10 cellular contexts compared by ENCODE assay signal in genomic region chr13:60572003-60572792, GRCh38.
DNase-seq lines count a peak whose midpoint lies in the region; ATAC-seq and TF ChIP-seq lines count a peak whose summit lies in the region.
"Had no signal": no experiment of that assay in that cellular context is flagged by ENCODE, and none has a peak within 500 bp of the region (broad histone marks: within the 10 kb centered on the region; RNA-seq: fewer than 3 reads in every experiment).

No MANE protein-coding gene starts in this region.

- H3K9me3 Mint-ChIP-seq in MCF 10A (ENCODE audit: unreplicated experiment), result no peaks in the 10 kb centered on the region
- H3K9me3 Mint-ChIP-seq in stimulated activated naive CD8-positive, alpha-beta T cell treated with anti-CD3 and anti-CD28 coated beads, Interleukin-15, amount 100 ng/mL, for 72 hours, result peaks cover 3 to 15% of the 10 kb centered on the region in 2 donors

- H3K9me3 ChIP-seq in breast epithelium, result no peaks in the 10 kb centered on the region
- no peaks in the 10 kb centered on the region for H3K9me3 ChIP-seq in RWPE2 (ENCODE audit: severe bottlenecking)
- H3K9me3 ChIP-seq: lower lobe of right lung had no signal

- ATAC-seq in RWPE2 (ENCODE audit: low read depth) (peak; percentile 92), left ventricle myocardium superior (no peak), GM19023 (IDR thresholded peaks at IDR 0.05; ENCODE audit: unreplicated experiment) (no peak)
- no peak for ATAC-seq in stimulated activated naive CD8-positive, alpha-beta T cell treated with anti-CD3 and anti-CD28 coated beads, Interleukin-15, amount 100 ng/mL, for 72 hours
- ATAC-seq: lower lobe of right lung, Right ventricle myocardium inferior had no signal

- intact Hi-C loops in MCF 10A (cut with micrococcal nuclease), result no loop called here
- intact Hi-C loops in breast epithelium (cut with DNase I; ENCODE audit: low total_unique reads), result no loop called here
- intact Hi-C loops in left ventricle myocardium superior (cut with micrococcal nuclease), result no loop called here

- H3K4me3 ChIP-seq in breast epithelium, result no peak overlapping the region
- no peak overlapping the region for H3K4me3 ChIP-seq in RWPE2 (ENCODE audit: severe bottlenecking)
- no peak overlapping the region for H3K4me3 ChIP-seq in foreskin fibroblast (ENCODE audit: low read depth in 1 of 2, low read length in 2 of 2)
- H3K4me3 ChIP-seq: lower lobe of right lung had no signal

- DNase-seq in MCF 10A (ENCODE audit: unreplicated experiment) (peak; percentile 57), breast epithelium (ENCODE audit: low spot score in 2 of 2) (no peak), RWPE2 (ENCODE audit: low spot score) (no peak), foreskin fibroblast (peak; percentile 47 to 69), left ventricle myocardium superior (no peak)
- no peak for DNase-seq in effector CD4-positive, alpha-beta T cell
- DNase-seq in stimulated activated naive CD8-positive, alpha-beta T cell treated with anti-CD3 and anti-CD28 coated beads, Interleukin-15, amount 100 ng/mL, for 72 hours, result no peak
- DNase-seq: lower lobe of right lung had no signal

- peaks cover 10% of the 10 kb centered on the region for H3K4me1 Mint-ChIP-seq in MCF 10A (ENCODE audit: insufficient read depth, unreplicated experiment)
- H3K4me1 Mint-ChIP-seq in stimulated activated naive CD8-positive, alpha-beta T cell treated with anti-CD3 and anti-CD28 coated beads, Interleukin-15, amount 100 ng/mL, for 72 hours, result peaks cover 5% of the 10 kb centered on the region

- H3K27ac ChIP-seq in breast epithelium (no peak overlapping the region), RWPE2 (ENCODE audit: poor library complexity, severe bottlenecking) (no peak overlapping the region)
- H3K27ac ChIP-seq: lower lobe of right lung had no signal

- CTCF ChIA-PET in MCF 10A (lab: Yijun Ruan, JAX), result no interaction called here

- no peak overlapping the region for H3K27ac Mint-ChIP-seq in MCF 10A (ENCODE audit: low read depth, unreplicated experiment)
- peak overlapping the region in 1 of 2 donors; percentile 22 for H3K27ac Mint-ChIP-seq in stimulated activated naive CD8-positive, alpha-beta T cell treated with anti-CD3 and anti-CD28 coated beads, Interleukin-15, amount 100 ng/mL, for 72 hours

- TF ChIP-seq POLR2A in breast epithelium (IDR thresholded peaks at IDR 0.05), result no peak

- no peaks in the 10 kb centered on the region for H3K27me3 ChIP-seq in breast epithelium
- H3K27me3 ChIP-seq in RWPE2 (ENCODE audit: insufficient read depth, poor library complexity, severe bottlenecking), result no peaks in the 10 kb centered on the region

- no peaks in the 10 kb centered on the region for H3K36me3 ChIP-seq in breast epithelium
- 0 out of 2 replicates have a peak, but pooled peaks cover 9% of the 10 kb centered on the region for H3K36me3 ChIP-seq in RWPE2 (ENCODE audit: low read depth)
- H3K36me3 ChIP-seq: lower lobe of right lung had no signal

- peaks cover 6% of the 10 kb centered on the region for H3K36me3 Mint-ChIP-seq in MCF 10A (ENCODE audit: insufficient read depth, unreplicated experiment)

- TF ChIP-seq CTCF in MCF 10A (IDR thresholded peaks at IDR 0.05; ENCODE audit: unreplicated experiment) (no peak), breast epithelium (IDR thresholded peaks at IDR 0.05) (no peak), RWPE2 (IDR thresholded peaks at IDR 0.05; ENCODE audit: poor library complexity, severe bottlenecking) (no peak), foreskin fibroblast (IDR thresholded peaks at IDR 0.05; ENCODE audit: low read depth, low read length) (no peak)

- H3K27me3 Mint-ChIP-seq in MCF 10A (ENCODE audit: insufficient read depth, unreplicated experiment), result no peaks in the 10 kb centered on the region
- no peaks in the 10 kb centered on the region for H3K27me3 Mint-ChIP-seq in stimulated activated naive CD8-positive, alpha-beta T cell treated with anti-CD3 and anti-CD28 coated beads, Interleukin-15, amount 100 ng/mL, for 72 hours

- H3K4me3 Mint-ChIP-seq in MCF 10A (ENCODE audit: unreplicated experiment), result no peak overlapping the region
- no peak overlapping the region for H3K4me3 Mint-ChIP-seq in stimulated activated naive CD8-positive, alpha-beta T cell treated with anti-CD3 and anti-CD28 coated beads, Interleukin-15, amount 100 ng/mL, for 72 hours

- POLR2A ChIA-PET in MCF 10A (lab: Yijun Ruan, JAX), result no interaction called here

- no peaks in the 10 kb centered on the region for H3K4me1 ChIP-seq in breast epithelium
- peaks cover 7% of the 10 kb centered on the region for H3K4me1 ChIP-seq in RWPE2 (ENCODE audit: insufficient read depth, poor library complexity, severe bottlenecking)
- H3K4me1 ChIP-seq: lower lobe of right lung had no signal

- BruUV-seq in MCF 10A (replicated peaks; lab: Mats Ljungman, UMichigan), result no TSS peak

Comparison
In these comparisons a context has a peak if more than half of its experiments do, and no peak if none do; other contexts are left out.
1. DNase-seq: peak in MCF 10A (single experiment) and foreskin fibroblast (2 of 2); none in breast epithelium (0 of 2), RWPE2 (single experiment), effector CD4-positive, alpha-beta T cell (single experiment), stimulated activated naive CD8-positive, alpha-beta T cell treated with anti-CD3 and anti-CD28 coated beads, Interleukin-15, amount 100 ng/mL, for 72 hours (0 of 2) and left ventricle myocardium superior (single experiment).